ENCODE assay signal across 1 cellular context in the genomic region with DNA sequence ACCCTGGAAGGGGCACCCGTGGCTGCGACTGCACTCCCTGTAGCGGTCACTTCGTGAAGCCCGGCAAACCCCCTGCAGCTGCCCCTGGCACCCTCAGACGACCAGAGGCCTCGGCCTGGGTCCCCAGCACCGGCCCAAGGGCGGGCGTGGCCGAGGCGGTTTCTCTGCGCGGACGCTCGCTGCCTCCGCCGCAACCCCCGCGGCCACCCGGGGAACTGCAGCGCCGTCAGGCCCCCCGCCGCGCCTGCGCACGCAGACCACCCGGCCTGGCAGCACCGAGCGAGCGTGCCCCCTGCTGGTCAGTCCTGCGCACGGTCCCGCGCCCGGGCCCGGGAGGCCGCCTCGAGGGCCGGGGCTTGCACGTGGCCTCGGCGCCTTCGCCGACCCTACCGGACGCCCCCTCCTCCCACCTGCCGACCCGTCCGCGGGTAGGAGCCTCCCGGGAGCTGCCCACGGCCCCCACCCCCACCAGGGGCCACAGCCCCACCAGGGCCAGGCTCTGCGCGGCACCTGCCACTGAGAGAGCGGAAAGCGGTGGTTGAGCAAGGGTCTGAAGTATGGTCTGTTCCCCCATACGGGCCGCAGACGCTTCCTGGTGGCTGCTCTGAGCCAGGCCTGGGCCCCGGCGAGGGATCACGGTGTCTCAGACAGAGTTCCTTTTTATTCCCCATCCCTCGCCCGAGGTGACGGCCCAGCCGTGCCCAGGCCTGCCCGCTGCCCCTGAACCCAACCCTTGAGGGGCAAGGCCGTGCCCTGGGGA.
A peak's percentile ranks its signal among the peaks of the same experiment; 100 is the strongest.
TF ChIP-seq lines count a peak whose summit lies in the region.

No MANE protein-coding gene starts in this region.

TF ChIP-seq in HepG2, 621 proteins besides CTCF, POLR2A, EP300 and RAD21 (continued from another document and continues in another):
- TF ChIP-seq ARID4A (CRISPR knock-in tag; IDR thresholded peaks at IDR 0.05; ENCODE audit: borderline replicate concordance), result peak; percentile 58; the same call in 1 of the 2 replicates
- TF ChIP-seq PHF20 (CRISPR knock-in tag; IDR thresholded peaks at IDR 0.05), result 0 out of 2 replicates have a peak, but pooled peaks have one; percentile 38
- no peak for TF ChIP-seq ZSCAN12 (CRISPR knock-in tag; IDR thresholded peaks at IDR 0.05)
- TF ChIP-seq RFX5 (IDR thresholded peaks at IDR 0.05; ENCODE audit: low read depth, low read length), result no peak
- TF ChIP-seq, protein P1, sequence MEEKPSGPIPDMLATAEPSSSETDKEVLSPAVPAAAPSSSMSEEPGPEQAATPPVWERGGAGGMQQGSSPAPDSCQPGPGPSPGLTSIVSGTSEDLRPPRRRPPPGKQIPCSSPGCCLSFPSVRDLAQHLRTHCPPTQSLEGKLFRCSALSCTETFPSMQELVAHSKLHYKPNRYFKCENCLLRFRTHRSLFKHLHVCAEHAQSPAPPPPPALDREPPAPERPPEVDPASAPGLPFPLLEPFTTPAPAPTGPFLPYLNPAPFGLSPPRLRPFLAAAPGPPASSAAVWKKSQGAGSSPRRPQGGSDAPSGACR (CRISPR knock-in tag; IDR thresholded peaks at IDR 0.05), result no peak
- TF ChIP-seq NBN (conservative IDR thresholded peaks at IDR 0.05), result no peak
- TF ChIP-seq SP4 (CRISPR knock-in tag; IDR thresholded peaks at IDR 0.05), result peak; percentile 78; the same call in 1 of the 2 replicates
- TF ChIP-seq ZFYVE20 (CRISPR knock-in tag; IDR thresholded peaks at IDR 0.05; ENCODE audit: borderline replicate concordance, low read depth), result 0 out of 2 replicates have a peak, but pooled peaks have one; percentile 21
- TF ChIP-seq ZBTB21 (CRISPR knock-in tag; IDR thresholded peaks at IDR 0.05), result no peak
- peak; percentile 67; the same call in 1 of the 2 replicates for TF ChIP-seq ERF (CRISPR knock-in tag; IDR thresholded peaks at IDR 0.05)
- no peak for TF ChIP-seq MIER2 (CRISPR knock-in tag; IDR thresholded peaks at IDR 0.05)
- TF ChIP-seq ZNF264 (CRISPR knock-in tag; IDR thresholded peaks at IDR 0.05), result no peak
- TF ChIP-seq ZNF788 (CRISPR knock-in tag; IDR thresholded peaks at IDR 0.05; ENCODE audit: borderline replicate concordance), result peak; percentile 57
- TF ChIP-seq ZBTB42 (CRISPR knock-in tag; IDR thresholded peaks at IDR 0.05), result no peak
- no peak for TF ChIP-seq CCAR2 (optimal IDR thresholded peaks at IDR 0.05; ENCODE audit: low read depth, low read length)
- no peak for TF ChIP-seq MTF1 (CRISPR knock-in tag; IDR thresholded peaks at IDR 0.05)
- peak; percentile 47; the same call in 1 of the 2 replicates for TF ChIP-seq ZNF580 (CRISPR knock-in tag; IDR thresholded peaks at IDR 0.05; ENCODE audit: borderline replicate concordance, low read depth)
- TF ChIP-seq NKX3-1 (CRISPR knock-in tag; IDR thresholded peaks at IDR 0.05), result no peak
- TF ChIP-seq KDM1A (CRISPR knock-in tag; IDR thresholded peaks at IDR 0.05), result no peak
- no peak for TF ChIP-seq RCOR2 (CRISPR knock-in tag; IDR thresholded peaks at IDR 0.05)
- TF ChIP-seq FOXA3 (CRISPR knock-in tag; IDR thresholded peaks at IDR 0.05), result no peak; the same call in 1 of the 2 replicates
- no peak for TF ChIP-seq ZFP62 (CRISPR knock-in tag; IDR thresholded peaks at IDR 0.05)
- TF ChIP-seq, protein P2, sequence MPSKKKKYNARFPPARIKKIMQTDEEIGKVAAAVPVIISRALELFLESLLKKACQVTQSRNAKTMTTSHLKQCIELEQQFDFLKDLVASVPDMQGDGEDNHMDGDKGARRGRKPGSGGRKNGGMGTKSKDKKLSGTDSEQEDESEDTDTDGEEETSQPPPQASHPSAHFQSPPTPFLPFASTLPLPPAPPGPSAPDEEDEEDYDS (CRISPR knock-in tag; IDR thresholded peaks at IDR 0.05), result no peak
- no peak for TF ChIP-seq ZNF605 (CRISPR knock-in tag; IDR thresholded peaks at IDR 0.05)
- TF ChIP-seq TBL1XR1 (IDR thresholded peaks at IDR 0.05; ENCODE audit: borderline replicate concordance, low read length, partially characterized antibody), result no peak
- no peak for TF ChIP-seq TRIM22 (IDR thresholded peaks at IDR 0.05)
- TF ChIP-seq HNF1A (IDR thresholded peaks at IDR 0.05; ENCODE audit: low read depth), result no peak
- no peak; the same call in 1 of the 2 replicates for TF ChIP-seq HNF1A (CRISPR knock-in tag; IDR thresholded peaks at IDR 0.05; ENCODE audit: borderline replicate concordance)
- TF ChIP-seq ATF6 (CRISPR knock-in tag; conservative IDR thresholded peaks at IDR 0.05), result peak; percentile 66; the same call in 1 of the 2 replicates
- TF ChIP-seq ZNF484 (CRISPR knock-in tag; IDR thresholded peaks at IDR 0.05; ENCODE audit: borderline replicate concordance, low read depth), result no peak
- TF ChIP-seq ZKSCAN5 (CRISPR knock-in tag; IDR thresholded peaks at IDR 0.05), result no peak
- TF ChIP-seq HINFP (CRISPR knock-in tag; IDR thresholded peaks at IDR 0.05; ENCODE audit: low read depth), result peak; percentile 97
- TF ChIP-seq RFX3 (CRISPR knock-in tag; IDR thresholded peaks at IDR 0.05), result no peak
- no peak for TF ChIP-seq ZKSCAN1 (IDR thresholded peaks at IDR 0.05; ENCODE audit: low read length)
- TF ChIP-seq, protein P3, sequence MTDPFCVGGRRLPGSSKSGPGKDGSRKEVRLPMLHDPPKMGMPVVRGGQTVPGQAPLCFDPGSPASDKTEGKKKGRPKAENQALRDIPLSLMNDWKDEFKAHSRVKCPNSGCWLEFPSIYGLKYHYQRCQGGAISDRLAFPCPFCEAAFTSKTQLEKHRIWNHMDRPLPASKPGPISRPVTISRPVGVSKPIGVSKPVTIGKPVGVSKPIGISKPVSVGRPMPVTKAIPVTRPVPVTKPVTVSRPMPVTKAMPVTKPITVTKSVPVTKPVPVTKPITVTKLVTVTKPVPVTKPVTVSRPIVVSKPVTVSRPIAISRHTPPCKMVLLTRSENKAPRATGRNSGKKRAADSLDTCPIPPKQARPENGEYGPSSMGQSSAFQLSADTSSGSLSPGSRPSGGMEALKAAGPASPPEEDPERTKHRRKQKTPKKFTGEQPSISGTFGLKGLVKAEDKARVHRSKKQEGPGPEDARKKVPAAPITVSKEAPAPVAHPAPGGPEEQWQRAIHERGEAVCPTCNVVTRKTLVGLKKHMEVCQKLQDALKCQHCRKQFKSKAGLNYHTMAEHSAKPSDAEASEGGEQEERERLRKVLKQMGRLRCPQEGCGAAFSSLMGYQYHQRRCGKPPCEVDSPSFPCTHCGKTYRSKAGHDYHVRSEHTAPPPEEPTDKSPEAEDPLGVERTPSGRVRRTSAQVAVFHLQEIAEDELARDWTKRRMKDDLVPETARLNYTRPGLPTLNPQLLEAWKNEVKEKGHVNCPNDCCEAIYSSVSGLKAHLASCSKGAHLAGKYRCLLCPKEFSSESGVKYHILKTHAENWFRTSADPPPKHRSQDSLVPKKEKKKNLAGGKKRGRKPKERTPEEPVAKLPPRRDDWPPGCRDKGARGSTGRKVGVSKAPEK (CRISPR knock-in tag; IDR thresholded peaks at IDR 0.05; ENCODE audit: borderline replicate concordance), result no peak
